9 cellular contexts compared by ENCODE assay signal in genomic region chr1:27567931-27568246, GRCh38. TPM values are rescaled to one million over a fixed set of nuclear protein-coding genes. Genes with fewer than 3 reads are reported as not detected.
DNase-seq lines count a peak whose midpoint lies in the region; ATAC-seq, FAIRE-seq and TF ChIP-seq lines count a peak whose summit lies in the region.
"Had no signal": no experiment of that assay in that cellular context is flagged by ENCODE, and none has a peak within 500 bp of the region (broad histone marks: within the 10 kb centered on the region; RNA-seq: fewer than 3 reads in every experiment).

No MANE protein-coding gene starts in this region.

- no peaks in the 10 kb centered on the region for H3K27me3 Mint-ChIP-seq in activated CD4-positive, alpha-beta memory T cell treated with anti-CD3 and anti-CD28 coated beads for 36 hours

- no peaks in the 10 kb centered on the region for H3K36me3 Mint-ChIP-seq in activated CD4-positive, alpha-beta memory T cell treated with anti-CD3 and anti-CD28 coated beads for 36 hours

- H3K27me3 ChIP-seq in HAP-1 (ENCODE audit: low read depth), result no peaks in the 10 kb centered on the region
- no peaks in the 10 kb centered on the region for H3K27me3 ChIP-seq in iPS-15b (ENCODE audit: control insufficient read depth, insufficient read depth, low read length)
- H3K27me3 ChIP-seq in skeletal muscle tissue (ENCODE audit: control insufficient read depth in 3 of 3, insufficient read depth in 3 of 3, low read length in 3 of 3), result no peaks in the 10 kb centered on the region
- H3K27me3 ChIP-seq: SJSA1 had no signal

- H3K4me1 Mint-ChIP-seq in activated CD4-positive, alpha-beta memory T cell treated with anti-CD3 and anti-CD28 coated beads for 36 hours (ENCODE audit: low read depth), result peaks cover 12% of the 10 kb centered on the region

- H3K9me3 ChIP-seq in HAP-1, result no peaks in the 10 kb centered on the region
- H3K9me3 ChIP-seq in iPS-15b (ENCODE audit: control insufficient read depth, insufficient read depth, low read length), result no peaks in the 10 kb centered on the region
- no peaks in the 10 kb centered on the region for H3K9me3 ChIP-seq in skeletal muscle tissue (ENCODE audit: control insufficient read depth in 3 of 3, low read length in 3 of 3)
- H3K9me3 ChIP-seq: SJSA1 had no signal

- H3K4me3 ChIP-seq in HAP-1, result 0 out of 2 replicates have a peak overlapping the region, but pooled peaks have one; percentile 1
- peak overlapping the region; percentile 45 for H3K4me3 ChIP-seq in iPS-15b (ENCODE audit: low read depth, low read length)
- H3K4me3 ChIP-seq in skeletal muscle tissue (ENCODE audit: low read length in 3 of 3), result peak overlapping the region; percentile 56 to 72 (median 69)

- no peak for TF ChIP-seq POLR2A in H54 (IDR thresholded peaks at IDR 0.05; ENCODE audit: low read depth, low read length)

- CTCF ChIA-PET in activated CD4-positive, alpha-beta memory T cell treated with anti-CD3 and anti-CD28 coated beads for 36 hours (lab: Charles Lee), result interaction anchor here (0.6 to 8.2 kb wide), 9 partner anchors 8 to 158 kb away, joined by 3 to 102 read pairs (median 4); partner anchors contain the start of genes AHDC1 and FAM76A

- no peak overlapping the region for H3K9ac ChIP-seq in iPS-15b (ENCODE audit: low read depth, low read length)
- peak overlapping the region; percentile 57 to 87 (median 62) for H3K9ac ChIP-seq in skeletal muscle tissue (ENCODE audit: low read depth in 1 of 3, low read length in 3 of 3)

- H3K4me1 ChIP-seq in HAP-1 (peaks cover 5% of the 10 kb centered on the region), iPS-15b (ENCODE audit: control insufficient read depth, insufficient read depth, low read length) (peaks cover 41% of the 10 kb centered on the region), skeletal muscle tissue (ENCODE audit: control insufficient read depth in 3 of 3, insufficient read depth in 3 of 3, low read length in 3 of 3) (peaks cover 91 to 97% (median 96%) of the 10 kb centered on the region in 3 donors)

- peak overlapping the region; percentile 94 for H3K27ac ChIP-seq in skeletal muscle tissue (ENCODE audit: low read depth, low read length)
- H3K27ac ChIP-seq: SJSA1 had no signal

- H3K4me3 Mint-ChIP-seq in activated CD4-positive, alpha-beta memory T cell treated with anti-CD3 and anti-CD28 coated beads for 36 hours, result peak overlapping the region; percentile 40

- H3K9me3 Mint-ChIP-seq in activated CD4-positive, alpha-beta memory T cell treated with anti-CD3 and anti-CD28 coated beads for 36 hours, result no peaks in the 10 kb centered on the region

- no peak for DNase-seq in HAP-1 (ENCODE audit: low spot score in 2 of 2)
- no peak for DNase-seq in activated CD4-positive, alpha-beta memory T cell treated with anti-CD3 and anti-CD28 coated beads for 36 hours
- DNase-seq in NAMALWA (ENCODE audit: low spot score), result no peak
- DNase-seq in H54 (ENCODE audit: insufficient read length, low spot score), result no peak
- no peak for DNase-seq in stimulated activated CD4-positive, alpha-beta T cell treated with anti-CD3 and anti-CD28 coated beads, Interleukin-4, amount 100 ng/mL, for 4 hours

- POLR2A ChIA-PET in activated CD4-positive, alpha-beta memory T cell treated with anti-CD3 and anti-CD28 coated beads for 36 hours (lab: Charles Lee), result interaction anchor here (1.1 to 1.8 kb wide), 4 partner anchors 11 to 36 kb away, joined by 3 to 7 read pairs (median 4); partner anchors contain the start of gene AHDC1

- in situ Hi-C loops in HAP-1 (cut with MboI; ENCODE audit: low sequenced_read_pairs), result no loop called here

- no peak for ATAC-seq in HG03565 (IDR thresholded peaks at IDR 0.05; ENCODE audit: unreplicated experiment)

- intact Hi-C loops in activated CD4-positive, alpha-beta memory T cell treated with anti-CD3 and anti-CD28 coated beads for 36 hours (cut with micrococcal nuclease), result loop anchor here (1.0 to 2.0 kb wide), 2 partner anchors 35 to 95 kb away; no protein-coding TSS in a partner anchor

- no peak for FAIRE-seq in H54 (lab: Jason Lieb, UNC)

- H3K36me3 ChIP-seq in HAP-1 (replicated peaks), result no peaks in the 10 kb centered on the region
- no peaks in the 10 kb centered on the region for H3K36me3 ChIP-seq in iPS-15b (ENCODE audit: control insufficient read depth, insufficient read depth, low read length)
- peaks cover 0 to 5% (median 0%) of the 10 kb centered on the region in 3 donors for H3K36me3 ChIP-seq in skeletal muscle tissue (ENCODE audit: control insufficient read depth in 3 of 3, insufficient read depth in 3 of 3, low read length in 3 of 3)

- H3K27ac Mint-ChIP-seq in activated CD4-positive, alpha-beta memory T cell treated with anti-CD3 and anti-CD28 coated beads for 36 hours, result no peak overlapping the region

RNA-seq across cellular contexts. Expression of gene AHDC1, which starts 36.1 kb away (rescaled TPM):
- 10 to 100 TPM in 1 of 2 experiments, 1 to 10 TPM in 1; 8.3 to 12.1 TPM for total RNA-seq in activated CD4-positive, alpha-beta memory T cell treated with anti-CD3 and anti-CD28 coated beads for 36 hours
- 19.8 TPM for total RNA-seq in skeletal muscle tissue

Comparison
In these comparisons a context has a peak if more than half of its experiments do, and no peak if none do; other contexts are left out.
1. H3K4me3 ChIP-seq: peak in every context shown above with its lines; median percentile 69 in skeletal muscle tissue; 45 in iPS-15b; 1 in HAP-1.